In the genomic region with DNA sequence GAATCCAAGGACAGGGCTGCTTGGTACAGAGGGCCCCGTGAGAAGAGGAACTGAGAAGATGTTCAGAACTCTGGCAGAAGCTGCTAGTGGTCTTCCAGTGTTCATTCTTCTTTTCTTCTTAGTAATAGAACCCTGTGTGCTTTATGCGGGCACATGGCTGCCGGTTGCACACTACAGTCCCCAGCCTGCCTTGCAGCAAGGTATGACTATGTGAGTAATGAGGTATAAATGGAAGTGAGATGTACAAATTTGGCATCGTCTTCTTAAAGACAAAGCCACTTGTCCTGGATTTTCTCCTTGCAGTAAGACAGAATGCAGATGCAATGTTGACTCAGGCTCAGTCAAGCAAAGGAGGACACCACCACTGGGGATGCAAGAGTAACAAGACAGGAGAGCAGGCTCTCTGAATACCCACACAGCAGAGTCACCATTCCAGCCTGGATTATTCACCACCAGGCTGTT, we compare ENCODE assay signal across 8 cellular contexts. TPM values are rescaled to one million over a fixed set of nuclear protein-coding genes. Genes with fewer than 3 reads are reported as not detected.
A peak's percentile ranks its signal among the peaks of the same experiment; 100 is the strongest.
DNase-seq lines count a peak whose midpoint lies in the region; ATAC-seq and TF ChIP-seq lines count a peak whose summit lies in the region.

No MANE protein-coding gene starts in this region.

- H3K9me3 ChIP-seq in right lobe of liver (no peaks in the 10 kb centered on the region), neural progenitor cell (ENCODE audit: low read depth) (no peaks in the 10 kb centered on the region)

- H3K36me3 Mint-ChIP-seq in neural progenitor cell: no peaks in the 10 kb centered on the region

- H2AFZ ChIP-seq in neural progenitor cell (replicated peaks): no peak overlapping the region

- DNase-seq in glomerular visceral epithelial cell (ENCODE audit: extremely low spot score) (peak; percentile 76), right lobe of liver (no peak), neural progenitor cell (ENCODE audit: low spot score) (no peak), cerebellar nuclear complex (lab: John Stamatoyannopoulos, UW) (no peak), NCI-H1092 (lab: John Stamatoyannopoulos, UW) (no peak)

- H3K27ac Mint-ChIP-seq in neural progenitor cell: no peak overlapping the region

- TF ChIP-seq POLR2A in right lobe of liver (IDR thresholded peaks at IDR 0.05): no peak

- ATAC-seq in GM18517 (IDR thresholded peaks at IDR 0.05; ENCODE audit: unreplicated experiment): peak; percentile 76
- ATAC-seq in GM21723 (IDR thresholded peaks at IDR 0.05; ENCODE audit: unreplicated experiment): peak; percentile 86
- ATAC-seq in HG03469 (IDR thresholded peaks at IDR 0.05; ENCODE audit: unreplicated experiment): peak; percentile 90
- ATAC-seq in right lobe of liver: no peak

- H3K27me3 ChIP-seq in right lobe of liver: no peaks in the 10 kb centered on the region
- H3K27me3 ChIP-seq in neural progenitor cell: no peaks in the 10 kb centered on the region

- H3K4me3 ChIP-seq in right lobe of liver (no peak overlapping the region), neural progenitor cell (no peak overlapping the region)

- H3F3A ChIP-seq in neural progenitor cell (ENCODE audit: low read depth): peaks cover 10% of the 10 kb centered on the region

- peaks cover 2% of the 10 kb centered on the region for H3K27me3 Mint-ChIP-seq in neural progenitor cell (ENCODE audit: insufficient read depth, low read depth)

- H3K27ac ChIP-seq in right lobe of liver (no peak overlapping the region), neural progenitor cell (no peak overlapping the region)

- WGBS in right lobe of liver (ENCODE audit: insufficient coverage, low coverage, low lambda C conversion rate, missing lambda C conversion rate): 79% methylated on average over 3 of the region's 4 CpGs

- H4K20me1 ChIP-seq in neural progenitor cell (ENCODE audit: low read depth): no peaks in the 10 kb centered on the region

- H3K4me2 ChIP-seq in neural progenitor cell: no peak overlapping the region

- no peaks in the 10 kb centered on the region for H3K79me2 ChIP-seq in neural progenitor cell (ENCODE audit: low read depth)

- intact Hi-C loops in right lobe of liver (cut with DNase I): no loop called here

- H3K4me1 ChIP-seq in right lobe of liver: no peaks in the 10 kb centered on the region
- H3K4me1 ChIP-seq in neural progenitor cell: peaks cover 4% of the 10 kb centered on the region

- no peak overlapping the region for H3K4me3 Mint-ChIP-seq in neural progenitor cell

- H3K4me1 Mint-ChIP-seq in neural progenitor cell: peaks cover 4% of the 10 kb centered on the region

- TF ChIP-seq CTCF in right lobe of liver (IDR thresholded peaks at IDR 0.05): no peak
- TF ChIP-seq CTCF in neural progenitor cell (IDR thresholded peaks at IDR 0.05): no peak

- H3K9me3 Mint-ChIP-seq in neural progenitor cell: no peaks in the 10 kb centered on the region

- H3K36me3 ChIP-seq in right lobe of liver (no peaks in the 10 kb centered on the region), neural progenitor cell (no peaks in the 10 kb centered on the region)

- H3K9ac ChIP-seq in neural progenitor cell: no peak overlapping the region

RNA-seq across cellular contexts. Expression of a gene that starts 15.0 kb away (rescaled TPM):
- total RNA-seq in right lobe of liver (10 to 100 TPM; 69.6 to 99.5 (median 78.5) TPM), neural progenitor cell (ENCODE audit: low replicate concordance) (30.7 and 32.6 TPM in 2 replicates)

Comparison
In these comparisons a context has a peak if more than half of its experiments do, and no peak if none do; other contexts are left out.
1. ATAC-seq: peak in GM18517 (single experiment), GM21723 (single experiment) and HG03469 (single experiment); none in right lobe of liver (0 of 4).